19 cellular contexts compared by ENCODE assay signal in genomic region chr12:7797698-7798398, GRCh38. TPM values are rescaled to one million over a fixed set of nuclear protein-coding genes. Genes with fewer than 3 reads are reported as not detected.
A peak's percentile ranks its signal among the peaks of the same experiment; 100 is the strongest.
DNase-seq lines count a peak whose midpoint lies in the region; ATAC-seq and TF ChIP-seq lines count a peak whose summit lies in the region.
"Had no signal": no experiment of that assay in that cellular context is flagged by ENCODE, and none has a peak within 500 bp of the region (broad histone marks: within the 10 kb centered on the region; RNA-seq: fewer than 3 reads in every experiment).

No MANE protein-coding gene starts in this region.

- TF ChIP-seq CTCF in HEK293 (tag by site-specific recombination; IDR thresholded peaks at IDR 0.05) (no peak), hepatocyte (IDR thresholded peaks at IDR 0.05; ENCODE audit: poor library complexity) (no peak)

- no peaks in the 10 kb centered on the region for H3K27me3 ChIP-seq in hepatocyte

- H3K9me3 ChIP-seq in HEK293 (ENCODE audit: control insufficient read depth, insufficient read depth, low read depth, low read length) (no peaks in the 10 kb centered on the region), hepatocyte (ENCODE audit: low read depth) (no peaks in the 10 kb centered on the region)

- DNase-seq in amniotic epithelial cell (ENCODE audit: low read depth) (peak; percentile 67), hepatocyte (ENCODE audit: low spot score) (peak; percentile 37), renal cortical epithelial cell (ENCODE audit: low read depth) (peak; percentile 20), NCI-H2081 (lab: John Stamatoyannopoulos, UW) (no peak), COLO668 (lab: John Stamatoyannopoulos, UW; ENCODE audit: unreplicated experiment) (no peak)
- DNase-seq: activated CD8-positive, alpha-beta memory T cell treated with anti-CD3 and anti-CD28 coated beads, Interleukin-2, amount 50 U/mL, for 4 hours; DND-41; NCI-H1417; NCI-H2227 treated with DMSO at 0.1 percent for 48 hours; NK-92 treated with Interleukin-12 subunit alpha and Interleukin-12 subunit beta, amount 100 ng/mL, for 24 hours; stimulated activated CD4-positive, alpha-beta T cell treated with anti-CD3 and anti-CD28 coated beads, Interleukin-1b, Interleukin-23, amount 100 ng/mL, for 48 hours; T-helper 2 cell had no signal

- no peaks in the 10 kb centered on the region for H4K20me1 ChIP-seq in hepatocyte (ENCODE audit: insufficient read depth, poor library complexity, severe bottlenecking)

- no peaks in the 10 kb centered on the region for H3K79me2 ChIP-seq in hepatocyte

- 56% methylated on average over 12 of the region's 12 CpGs for WGBS in hepatocyte (ENCODE audit: low lambda C conversion rate, missing lambda C conversion rate)

- no peak overlapping the region for H3K4me2 ChIP-seq in hepatocyte

- H3K4me3 ChIP-seq in HEK293 (ENCODE audit: low read depth, low read length): no peak overlapping the region
- H3K4me3 ChIP-seq in hepatocyte: no peak overlapping the region
- H3K4me3 ChIP-seq: lung had no signal

- no peak for ATAC-seq in GM18909 (IDR thresholded peaks at IDR 0.05; ENCODE audit: poor library complexity, unreplicated experiment)

- H2AFZ ChIP-seq in hepatocyte: no peak overlapping the region

- no peak overlapping the region for H3K27ac ChIP-seq in HEK293 (ENCODE audit: extremely low read depth, low read depth, low read length)
- H3K27ac ChIP-seq in hepatocyte: no peak overlapping the region
- H3K27ac ChIP-seq: C4-2B had no signal

- CTCF ChIA-PET in HEK293 (lab: Yijun Ruan, JAX): interaction anchor here (0.6 to 1.3 kb wide), 4 partner anchors 10 to 204 kb away, joined by 4 to 6 read pairs (median 4); no protein-coding TSS in a partner anchor

- H3K36me3 ChIP-seq in HEK293 (ENCODE audit: control insufficient read depth in 2 of 2, insufficient read depth in 1 of 2, low read length in 2 of 2): no peaks in the 10 kb centered on the region
- H3K36me3 ChIP-seq in hepatocyte (replicated peaks; ENCODE audit: insufficient read depth, low read depth): no peaks in the 10 kb centered on the region

- POLR2A ChIA-PET in HEK293 (lab: Yijun Ruan, JAX): no interaction called here

- H3K4me1 ChIP-seq in HEK293 (ENCODE audit: control insufficient read depth, insufficient read depth, low read length): 0 out of 2 replicates have a peak, but pooled peaks cover 2% of the 10 kb centered on the region
- no peaks in the 10 kb centered on the region for H3K4me1 ChIP-seq in hepatocyte (ENCODE audit: insufficient read depth)

- H3K9me2 ChIP-seq in hepatocyte (replicated peaks; ENCODE audit: insufficient read depth): no peaks in the 10 kb centered on the region

TF ChIP-seq in HEK293, 187 proteins besides CTCF, POLR2A, EP300 and RAD21:
- TF ChIP-seq ZXDB (tag by site-specific recombination; IDR thresholded peaks at IDR 0.05): peak; percentile 35; the same call in 1 of the 2 replicates
- TF ChIP-seq ZNF184 (tag by site-specific recombination; IDR thresholded peaks at IDR 0.05): 0 out of 2 replicates have a peak, but pooled peaks have one; percentile 20
- TF ChIP-seq, protein P1, sequence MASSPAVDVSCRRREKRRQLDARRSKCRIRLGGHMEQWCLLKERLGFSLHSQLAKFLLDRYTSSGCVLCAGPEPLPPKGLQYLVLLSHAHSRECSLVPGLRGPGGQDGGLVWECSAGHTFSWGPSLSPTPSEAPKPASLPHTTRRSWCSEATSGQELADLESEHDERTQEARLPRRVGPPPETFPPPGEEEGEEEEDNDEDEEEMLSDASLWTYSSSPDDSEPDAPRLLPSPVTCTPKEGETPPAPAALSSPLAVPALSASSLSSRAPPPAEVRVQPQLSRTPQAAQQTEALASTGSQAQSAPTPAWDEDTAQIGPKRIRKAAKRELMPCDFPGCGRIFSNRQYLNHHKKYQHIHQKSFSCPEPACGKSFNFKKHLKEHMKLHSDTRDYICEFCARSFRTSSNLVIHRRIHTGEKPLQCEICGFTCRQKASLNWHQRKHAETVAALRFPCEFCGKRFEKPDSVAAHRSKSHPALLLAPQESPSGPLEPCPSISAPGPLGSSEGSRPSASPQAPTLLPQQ (tag by site-specific recombination; IDR thresholded peaks at IDR 0.05): no peak
- TF ChIP-seq ZNF544 (tag by site-specific recombination; IDR thresholded peaks at IDR 0.05): no peak
- TF ChIP-seq ZBTB20 (tag by site-specific recombination; IDR thresholded peaks at IDR 0.05): peak; percentile 82

RNA-seq across cellular contexts. Expression of gene NANOG, which starts 8.6 kb away (rescaled TPM):
- 1.9 and 2.1 TPM in 2 replicates for total RNA-seq in hepatocyte
- 0.06 and 0.10 TPM in 2 replicates for polyA plus RNA-seq in hepatocyte
- total RNA-seq in renal cortical epithelial cell: not detected in 2 replicates
- total RNA-seq: H4, temporal lobe had no signal
- polyA plus RNA-seq: IgD-negative memory B cell, lung had no signal

RNA-seq across cellular contexts. Expression of gene NANOGNB, which starts 32.8 kb away (rescaled TPM):
- total RNA-seq in hepatocyte (not detected in 2 replicates), renal cortical epithelial cell (not detected in 2 replicates)
- polyA plus RNA-seq in hepatocyte: not detected in 2 replicates
- total RNA-seq: H4, lung, temporal lobe had no signal
- polyA plus RNA-seq: IgD-negative memory B cell, lung had no signal

RNA-seq across cellular contexts. Expression of gene CLEC4C, which starts 50.7 kb away (rescaled TPM):
- total RNA-seq in hepatocyte (not detected in 2 replicates), renal cortical epithelial cell (not detected in 2 replicates)
- not detected in 2 replicates for polyA plus RNA-seq in hepatocyte
- total RNA-seq: H4, temporal lobe had no signal

Comparison
In these comparisons a context has a peak if more than half of its experiments do, and no peak if none do; other contexts are left out.
1. DNase-seq: peak in amniotic epithelial cell (single experiment), hepatocyte (single experiment) and renal cortical epithelial cell (single experiment); none in NCI-H2081 (0 of 2) and COLO668 (single experiment).